Comparison of ENCODE assay signal across 8 cellular contexts in the genomic region with DNA sequence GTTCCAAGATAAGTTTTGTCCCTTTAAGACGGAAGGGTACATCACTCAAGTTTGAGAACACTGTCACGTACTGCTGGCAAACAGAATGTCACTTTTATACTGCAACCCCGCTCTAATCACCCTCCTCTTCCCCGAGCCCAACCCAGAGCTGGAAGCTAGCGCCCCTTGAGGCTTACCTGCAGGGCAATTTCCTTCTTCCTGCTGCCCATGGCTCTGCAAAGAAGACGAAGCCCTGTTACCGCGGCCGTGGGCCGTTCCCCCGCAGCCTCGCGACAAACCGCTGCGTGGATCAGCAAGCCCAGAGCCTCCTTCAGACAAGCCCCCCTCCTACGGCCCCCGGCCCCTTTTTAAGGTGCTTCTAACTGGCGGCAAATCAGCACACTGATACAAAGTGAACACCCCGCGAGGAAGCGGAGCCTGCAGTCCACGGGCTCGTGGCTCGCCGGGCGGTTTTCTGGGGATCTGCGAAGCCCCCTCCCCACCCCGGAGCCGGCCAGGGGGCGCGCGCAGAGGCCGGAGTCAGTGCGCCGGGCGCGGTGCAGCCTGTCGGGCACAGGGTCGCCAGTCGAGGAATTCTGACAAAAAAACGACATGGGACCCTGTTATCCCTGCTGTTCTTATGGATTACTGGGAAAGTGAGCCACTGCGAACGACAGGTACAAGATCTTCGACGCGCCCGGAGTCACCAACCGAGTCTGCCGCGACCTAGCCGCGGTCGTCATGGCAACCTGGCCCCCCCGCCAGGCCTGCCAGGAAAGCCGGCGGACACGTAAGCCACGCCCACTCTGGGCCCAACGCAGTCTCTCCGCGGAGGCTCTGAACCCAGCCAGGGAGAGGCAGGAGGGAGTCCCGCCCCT. TPM values are rescaled to one million over a fixed set of nuclear protein-coding genes. Genes with fewer than 3 reads are reported as not detected.
DNase-seq lines count a peak whose midpoint lies in the region; ATAC-seq and TF ChIP-seq lines count a peak whose summit lies in the region.

A gene with protein sequence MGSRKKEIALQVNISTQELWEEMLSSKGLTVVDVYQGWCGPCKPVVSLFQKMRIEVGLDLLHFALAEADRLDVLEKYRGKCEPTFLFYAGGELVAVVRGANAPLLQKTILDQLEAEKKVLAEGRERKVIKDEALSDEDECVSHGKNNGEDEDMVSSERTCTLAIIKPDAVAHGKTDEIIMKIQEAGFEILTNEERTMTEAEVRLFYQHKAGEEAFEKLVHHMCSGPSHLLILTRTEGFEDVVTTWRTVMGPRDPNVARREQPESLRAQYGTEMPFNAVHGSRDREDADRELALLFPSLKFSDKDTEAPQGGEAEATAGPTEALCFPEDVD (minus strand): TSS at position 725 of the 857 bp plus-strand sequence. CDS start 516 bp downstream, at position 209.

- H3K9ac ChIP-seq in mucosa of stomach (ENCODE audit: low read length): peak within 1 kb of the TSS; percentile 53

- peak within 1 kb of the TSS; percentile 92 for H2AFZ ChIP-seq in PC-9

- no peaks in the 10 kb centered on the region for H3K79me2 ChIP-seq in PC-9 (ENCODE audit: low read depth)

- DNase-seq in Caco-2 (peak; percentile 93), PC-9 (peak; percentile 58 to 83), esophagus muscularis mucosa (ENCODE audit: extremely low spot score) (peak; percentile 93)
- DNase-seq in Jurkat, Clone E6-1 (ENCODE audit: low read depth, low spot score): peak; percentile 90
- peak; percentile 88 for DNase-seq in activated T-cell treated with anti-CD3 and anti-CD28 coated beads, Interleukin-2, amount 50 U/mL, for 4 hours
- peak; percentile 92 for DNase-seq in stimulated activated CD8-positive, alpha-beta memory T cell treated with anti-CD3 and anti-CD28 coated beads, Interleukin-4, amount 100 ng/mL, for 48 hours

- no peak for TF ChIP-seq POLR2A in esophagus muscularis mucosa (IDR thresholded peaks at IDR 0.05; ENCODE audit: low read depth)

- peak within 1 kb of the TSS; percentile 80 for H3K4me3 Mint-ChIP-seq in Caco-2 (ENCODE audit: unreplicated experiment)
- peak within 1 kb of the TSS; percentile 88 for H3K4me3 Mint-ChIP-seq in activated T-cell treated with anti-CD3 and anti-CD28 coated beads, Interleukin-2, amount 50 U/mL, for 4 hours

- CTCF ChIA-PET in Caco-2 (lab: Charles Lee) (interaction anchor here (1.2 to 1.4 kb wide), 2 partner anchors 19 to 105 kb away, joined by 3 to 10 read pairs; a partner anchor contains a TSS), PC-9 (lab: Charles Lee) (interaction anchor here (0.6 to 0.8 kb wide), 2 partner anchors 118 to 422 kb away, joined by 3 to 5 read pairs; no protein-coding TSS in a partner anchor)

- H3F3A ChIP-seq in PC-9 (ENCODE audit: insufficient read depth, low read depth): peaks cover 10% of the 10 kb centered on the region; the same call in 1 of the 2 replicates

- intact Hi-C loops in Caco-2 (cut with micrococcal nuclease; ENCODE audit: unreplicated experiment): loop anchor here (1.0 kb wide), 2 partner anchors 19 to 149 kb away; a partner anchor contains a TSS
- intact Hi-C loops in PC-9 (cut with micrococcal nuclease; ENCODE audit: unreplicated experiment): loop anchor here (2.0 to 5.0 kb wide), 3 partner anchors 88 to 262 kb away; no protein-coding TSS in a partner anchor
- intact Hi-C loops in esophagus muscularis mucosa (cut with DNase I): no loop called here

- H3K27ac ChIP-seq in PC-9: no peak within 1 kb of the TSS
- H3K27ac ChIP-seq in esophagus muscularis mucosa (replicated peaks in 1 of 4): peak within 1 kb of the TSS; percentile 42 to 78 (median 50)

- H3K4me3 ChIP-seq in Caco-2 (ENCODE audit: low read depth, low read length) (peak within 1 kb of the TSS; percentile 80), PC-9 (peak within 1 kb of the TSS; percentile 78), esophagus muscularis mucosa (peak within 1 kb of the TSS; percentile 66 to 77 (median 70)), mucosa of stomach (ENCODE audit: low read length) (peak within 1 kb of the TSS; percentile 23)
- H3K4me3 ChIP-seq in Jurkat, Clone E6-1 (ENCODE audit: low read length): peak within 1 kb of the TSS; percentile 66

- H3K36me3 ChIP-seq in Caco-2 (ENCODE audit: control insufficient read depth, insufficient read depth, low read length): no peaks in the 10 kb centered on the region
- no peaks in the 10 kb centered on the region for H3K36me3 ChIP-seq in PC-9 (ENCODE audit: low read depth)
- H3K36me3 ChIP-seq in esophagus muscularis mucosa: no peaks in the 10 kb centered on the region
- H3K36me3 ChIP-seq in mucosa of stomach (ENCODE audit: control insufficient read depth, insufficient read depth, low read length): no peaks in the 10 kb centered on the region

- BruUV-seq in Caco-2 (replicated peaks; lab: Mats Ljungman, UMichigan) (no TSS peak), PC-9 (replicated peaks; lab: Mats Ljungman, UMichigan) (no TSS peak)

- peak; percentile 40 to 87 for TF ChIP-seq CTCF in Caco-2 (IDR thresholded peaks at IDR 0.05; ENCODE audit: insufficient read depth in 1 of 2, low read depth in 1 of 2, low read length in 1 of 2, severe bottlenecking in 1 of 2, unreplicated experiment in 1 of 2)
- peak; percentile 54; the same call in 1 of the 2 replicates for TF ChIP-seq CTCF in PC-9 (conservative IDR thresholded peaks at IDR 0.05)
- TF ChIP-seq CTCF in esophagus muscularis mucosa (IDR thresholded peaks at IDR 0.05): peak; percentile 42 to 70 (median 43)

- no peaks in the 10 kb centered on the region for H3K9me3 ChIP-seq in Caco-2
- no peaks in the 10 kb centered on the region for H3K9me3 ChIP-seq in PC-9 (ENCODE audit: insufficient read depth, low read depth)
- no peaks in the 10 kb centered on the region for H3K9me3 ChIP-seq in esophagus muscularis mucosa
- H3K9me3 ChIP-seq in mucosa of stomach (ENCODE audit: control insufficient read depth, low read length): no peaks in the 10 kb centered on the region

- no peaks in the 10 kb centered on the region for H3K9me2 ChIP-seq in PC-9 (ENCODE audit: insufficient read depth)

- H3K27ac Mint-ChIP-seq in Caco-2 (ENCODE audit: unreplicated experiment): peak within 1 kb of the TSS; percentile 68

- peak within 1 kb of the TSS; percentile 97 for H3K4me2 ChIP-seq in PC-9

- no peaks in the 10 kb centered on the region for H3K9me3 Mint-ChIP-seq in Caco-2 (ENCODE audit: unreplicated experiment)
- H3K9me3 Mint-ChIP-seq in activated T-cell treated with anti-CD3 and anti-CD28 coated beads, Interleukin-2, amount 50 U/mL, for 4 hours: no peaks in the 10 kb centered on the region

- no peak for TF ChIP-seq EP300 in esophagus muscularis mucosa (IDR thresholded peaks at IDR 0.05)

- peak; percentile 82 for ATAC-seq in GM21529 (IDR thresholded peaks at IDR 0.05; ENCODE audit: unreplicated experiment)
- ATAC-seq in activated T-cell treated with anti-CD3 and anti-CD28 coated beads, Interleukin-2, amount 50 U/mL, for 4 hours: peak; percentile 95

- H3K27me3 ChIP-seq in Caco-2 (replicated peaks; ENCODE audit: control insufficient read depth, insufficient read depth, low read length): no peaks in the 10 kb centered on the region
- H3K27me3 ChIP-seq in PC-9 (ENCODE audit: insufficient read depth, low read depth): no peaks in the 10 kb centered on the region; the same call in 1 of the 2 replicates
- H3K27me3 ChIP-seq in esophagus muscularis mucosa: no peaks in the 10 kb centered on the region
- H3K27me3 ChIP-seq in mucosa of stomach (ENCODE audit: control insufficient read depth, insufficient read depth, low read length): no peaks in the 10 kb centered on the region

- H3K27me3 Mint-ChIP-seq in Caco-2 (ENCODE audit: insufficient read depth, unreplicated experiment): no peaks in the 10 kb centered on the region
- no peaks in the 10 kb centered on the region for H3K27me3 Mint-ChIP-seq in activated T-cell treated with anti-CD3 and anti-CD28 coated beads, Interleukin-2, amount 50 U/mL, for 4 hours (ENCODE audit: low read depth)

- H3K36me3 Mint-ChIP-seq in Caco-2 (ENCODE audit: insufficient read depth, unreplicated experiment): peaks cover 6% of the 10 kb centered on the region
- H3K36me3 Mint-ChIP-seq in activated T-cell treated with anti-CD3 and anti-CD28 coated beads, Interleukin-2, amount 50 U/mL, for 4 hours (ENCODE audit: insufficient read depth): no peaks in the 10 kb centered on the region

- no peaks in the 10 kb centered on the region for H3K4me1 Mint-ChIP-seq in Caco-2 (ENCODE audit: low read depth, unreplicated experiment)
- H3K4me1 Mint-ChIP-seq in activated T-cell treated with anti-CD3 and anti-CD28 coated beads, Interleukin-2, amount 50 U/mL, for 4 hours (ENCODE audit: low read depth): peaks cover 24% of the 10 kb centered on the region

- POLR2A ChIA-PET in Caco-2 (lab: Charles Lee): no interaction called here
- POLR2A ChIA-PET in PC-9 (lab: Charles Lee; ENCODE audit: unreplicated experiment): interaction anchor here (0.5 kb wide), 1 partner anchor 1211 kb away, joined by 3 read pairs; no protein-coding TSS in a partner anchor

- WGBS in esophagus muscularis mucosa: 2% methylated on average over 19 of the region's 62 CpGs

- no peaks in the 10 kb centered on the region for H4K20me1 ChIP-seq in PC-9 (ENCODE audit: insufficient read depth)

- H3K4me1 ChIP-seq in Caco-2: no peaks in the 10 kb centered on the region
- peaks cover 7% of the 10 kb centered on the region for H3K4me1 ChIP-seq in PC-9 (replicated peaks; ENCODE audit: insufficient read depth)
- peaks cover 11 to 22% (median 17%) of the 10 kb centered on the region in 4 donors for H3K4me1 ChIP-seq in esophagus muscularis mucosa
- H3K4me1 ChIP-seq in mucosa of stomach (ENCODE audit: control insufficient read depth, insufficient read depth, low read length): no peaks in the 10 kb centered on the region

RNA-seq across cellular contexts. Expression of the gene that starts here (rescaled TPM):
- total RNA-seq in Caco-2 (2022) (not detected in 2 replicates), PC-9 (2021) (1.3 TPM in 1 of 2 replicates, not detected in the other), esophagus muscularis mucosa (under 1 TPM in 1 of 4 donors, not detected in 3; 0.40 TPM)
- not detected for polyA plus RNA-seq in Jurkat, Clone E6-1 (2012; ENCODE audit: insufficient read depth, insufficient read length)
- total RNA-seq in activated T-cell treated with anti-CD3 and anti-CD28 coated beads, Interleukin-2, amount 50 U/mL, for 4 hours: not detected

Comparison
In these comparisons a context has a peak if more than half of its experiments do, and no peak if none do; other contexts are left out.
1. Peak in DNase-seq and H3K4me3 ChIP-seq in Caco-2; RNA of the gene not detected or under 1 TPM.
2. Peak in DNase-seq and ATAC-seq in activated T-cell treated with anti-CD3 and anti-CD28 coated beads, Interleukin-2, amount 50 U/mL, for 4 hours; RNA of the gene not detected or under 1 TPM.
3. Peak in DNase-seq, H3K4me3 ChIP-seq and H3K27ac ChIP-seq in esophagus muscularis mucosa; RNA of the gene not detected or under 1 TPM.
4. H3K4me3 ChIP-seq: peak in every context shown above with its lines; median percentile 80 in Caco-2; 78 in PC-9; 70 in esophagus muscularis mucosa; 66 in Jurkat, Clone E6-1; 23 in mucosa of stomach.